8 cellular contexts compared by ENCODE assay signal in genomic region chr12:52020539-52021336, GRCh38. TPM values are rescaled to one million over a fixed set of nuclear protein-coding genes. Genes with fewer than 3 reads are reported as not detected.
A peak's percentile ranks its signal among the peaks of the same experiment; 100 is the strongest.
DNase-seq lines count a peak whose midpoint lies in the region; ATAC-seq and TF ChIP-seq lines count a peak whose summit lies in the region.

No MANE protein-coding gene starts in this region.

- H3K9ac ChIP-seq in Loucy (ENCODE audit: low read depth, low read length, poor library complexity, severe bottlenecking) = peak overlapping the region; percentile 56

- H3K9me3 ChIP-seq in Loucy (ENCODE audit: insufficient read depth, low read depth, low read length) = no peaks in the 10 kb centered on the region

- H3K4me3 ChIP-seq in Loucy (ENCODE audit: low read length, poor library complexity, severe bottlenecking) (peak overlapping the region; percentile 68), astrocyte of the spinal cord (ENCODE audit: low read depth, low read length) (no peak overlapping the region)

- in situ Hi-C loops in astrocyte of the spinal cord (cut with HindIII; ENCODE audit: low sequenced_read_pairs) = no loop called here

- no peaks in the 10 kb centered on the region for H3K36me3 ChIP-seq in Loucy (ENCODE audit: insufficient read depth, low read length)

- H3K79me2 ChIP-seq in Loucy (ENCODE audit: insufficient read depth, low read length) = no peaks in the 10 kb centered on the region

- DNase-seq in Right ventricle myocardium inferior (ENCODE audit: missing footprints) = peak; percentile 68
- no peak for DNase-seq in Right ventricle myocardium superior
- peak; percentile 54 for DNase-seq in SW480 (ENCODE audit: low spot score)
- peak; percentile 28 for DNase-seq in astrocyte of the spinal cord (ENCODE audit: low read depth, low spot score)
- DNase-seq in islet precursor cell = peak; percentile 93
- DNase-seq in stimulated activated CD8-positive, alpha-beta memory T cell treated with anti-CD3 and anti-CD28 coated beads, Interleukin-2, amount 100 ng/mL, for 48 hours (ENCODE audit: low read depth in 2 of 2) = peak; percentile 46 to 59

- peak overlapping the region; percentile 83 for H2AFZ ChIP-seq in Loucy (ENCODE audit: low read length)

- ATAC-seq in Right ventricle myocardium inferior (no peak), Right ventricle myocardium superior (ENCODE audit: poor library complexity) (no peak), HG02973 (IDR thresholded peaks at IDR 0.05; ENCODE audit: unreplicated experiment) (no peak)

- peak; percentile 86 for TF ChIP-seq CTCF in Loucy (conservative IDR thresholded peaks at IDR 0.05; ENCODE audit: low read length)
- peak; percentile 80 for TF ChIP-seq CTCF in astrocyte of the spinal cord (IDR thresholded peaks at IDR 0.05; ENCODE audit: low read depth, low read length)

- intact Hi-C loops in Right ventricle myocardium inferior (cut with DNase I) (no loop called here), Right ventricle myocardium superior (cut with DNase I) (loop anchor here (5.0 kb wide), 1 partner anchor 33 kb away; no protein-coding TSS in a partner anchor)

- no peaks in the 10 kb centered on the region for H3K9me2 ChIP-seq in Loucy (replicated peaks; ENCODE audit: low read depth, low read length)

- no peaks in the 10 kb centered on the region for H3F3A ChIP-seq in Loucy (ENCODE audit: low read depth)

- peaks cover 27% of the 10 kb centered on the region for H3K4me1 ChIP-seq in Loucy (ENCODE audit: insufficient read depth, low read length, poor library complexity, severe bottlenecking)

- H4K20me1 ChIP-seq in Loucy (ENCODE audit: insufficient read depth, low read length, poor library complexity, severe bottlenecking) = no peaks in the 10 kb centered on the region

- H3K4me2 ChIP-seq in Loucy (ENCODE audit: low read depth, low read length, poor library complexity, severe bottlenecking) = peak overlapping the region; percentile 78

- H3K27me3 ChIP-seq in Loucy (ENCODE audit: insufficient read depth, low read length, poor library complexity, severe bottlenecking) = no peaks in the 10 kb centered on the region

RNA-seq across cellular contexts. Expression of gene TAMALIN, which starts 14.0 kb away (rescaled TPM):
- total RNA-seq in Right ventricle myocardium inferior (20.3 TPM), Right ventricle myocardium superior (19.8 TPM)

RNA-seq across cellular contexts. Expression of gene NR4A1, which starts 30.5 kb away (rescaled TPM):
- total RNA-seq in Right ventricle myocardium inferior (40.6 TPM), Right ventricle myocardium superior (46.1 TPM)

RNA-seq across cellular contexts. Expression of gene ATG101, which starts 49.0 kb away (rescaled TPM):
- total RNA-seq in Right ventricle myocardium inferior (24.9 TPM), Right ventricle myocardium superior (23.5 TPM)

RNA-seq across cellular contexts. Expression of gene SMIM41, which starts 58.8 kb away (rescaled TPM):
- total RNA-seq in Right ventricle myocardium inferior (0.16 TPM), Right ventricle myocardium superior (0.35 TPM)
